Comparison of ENCODE assay signal across 10 cellular contexts in the genomic region with DNA sequence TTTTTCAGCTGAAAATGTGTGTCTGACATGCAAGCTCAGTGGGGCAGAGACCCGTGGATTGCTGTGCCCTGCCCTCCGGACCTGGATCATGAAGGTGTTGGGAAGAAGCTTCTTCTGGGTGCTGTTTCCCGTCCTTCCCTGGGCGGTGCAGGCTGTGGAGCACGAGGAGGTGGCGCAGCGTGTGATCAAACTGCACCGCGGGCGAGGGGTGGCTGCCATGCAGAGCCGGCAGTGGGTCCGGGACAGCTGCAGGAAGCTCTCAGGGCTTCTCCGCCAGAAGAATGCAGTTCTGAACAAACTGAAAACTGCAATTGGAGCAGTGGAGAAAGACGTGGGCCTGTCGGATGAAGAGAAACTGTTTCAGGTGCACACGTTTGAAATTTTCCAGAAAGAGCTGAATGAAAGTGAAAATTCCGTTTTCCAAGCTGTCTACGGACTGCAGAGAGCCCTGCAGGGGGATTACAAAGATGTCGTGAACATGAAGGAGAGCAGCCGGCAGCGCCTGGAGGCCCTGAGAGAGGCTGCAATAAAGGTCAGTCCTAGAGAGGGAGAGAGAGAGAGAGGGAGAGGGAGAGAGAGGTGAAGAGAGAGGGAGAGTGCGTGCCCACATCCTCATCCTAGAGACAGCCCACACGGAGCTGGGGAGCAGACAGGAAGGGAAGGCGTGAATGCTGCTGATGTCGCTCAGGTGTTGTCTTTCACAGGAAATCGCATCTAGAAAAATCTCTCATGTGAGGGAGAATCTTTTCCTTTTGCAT. TPM values are rescaled to one million over a fixed set of nuclear protein-coding genes. Genes with fewer than 3 reads are reported as not detected.
DNase-seq lines count a peak whose midpoint lies in the region; ATAC-seq, FAIRE-seq and TF ChIP-seq lines count a peak whose summit lies in the region.
"Had no signal": no experiment of that assay in that cellular context is flagged by ENCODE, and none has a peak within 500 bp of the region (broad histone marks: within the 10 kb centered on the region; RNA-seq: fewer than 3 reads in every experiment).

No MANE protein-coding gene starts in this region.

- 43% methylated on average over 26 of the region's 26 CpGs for WGBS in esophagus muscularis mucosa

- H3F3A ChIP-seq in Loucy (ENCODE audit: low read depth), result no peaks in the 10 kb centered on the region

- peaks cover 67% of the 10 kb centered on the region for H3K79me2 ChIP-seq in Loucy (ENCODE audit: insufficient read depth, low read length)

- H3K4me3 Mint-ChIP-seq in neural crest cell, result peak overlapping the region; percentile 7

- H3K4me3 ChIP-seq in Loucy (ENCODE audit: low read length, poor library complexity, severe bottlenecking) (peak overlapping the region; percentile 51), esophagus muscularis mucosa (peak overlapping the region; percentile 16 to 34 (median 20))

- peaks cover 4% of the 10 kb centered on the region for H3K36me3 Mint-ChIP-seq in neural crest cell (ENCODE audit: low read depth)

- H3K9me3 ChIP-seq in Loucy (ENCODE audit: insufficient read depth, low read depth, low read length), result no peaks in the 10 kb centered on the region
- H3K9me3 ChIP-seq in esophagus muscularis mucosa, result no peaks in the 10 kb centered on the region

- no peak for TF ChIP-seq EP300 in esophagus muscularis mucosa (IDR thresholded peaks at IDR 0.05)

- H3K9ac ChIP-seq in Loucy (ENCODE audit: low read depth, low read length, poor library complexity, severe bottlenecking), result peak overlapping the region; percentile 21

- no peak overlapping the region for H3K27ac Mint-ChIP-seq in neural crest cell (ENCODE audit: unreplicated experiment)

- peak overlapping the region; percentile 33 to 62 (median 54) for H3K27ac ChIP-seq in esophagus muscularis mucosa (replicated peaks in 1 of 4)

- H3K27me3 ChIP-seq in Loucy (ENCODE audit: insufficient read depth, low read length, poor library complexity, severe bottlenecking), result no peaks in the 10 kb centered on the region
- H3K27me3 ChIP-seq in esophagus muscularis mucosa, result no peaks in the 10 kb centered on the region

- no peaks in the 10 kb centered on the region for H3K9me2 ChIP-seq in Loucy (replicated peaks; ENCODE audit: low read depth, low read length)

- H3K36me3 ChIP-seq in Loucy (ENCODE audit: insufficient read depth, low read length), result peaks cover 26% of the 10 kb centered on the region
- peaks cover 27 to 62% (median 47%) of the 10 kb centered on the region in 4 donors for H3K36me3 ChIP-seq in esophagus muscularis mucosa

- DNase-seq in EH (ENCODE audit: low read depth) (peak; percentile 42), esophagus muscularis mucosa (ENCODE audit: extremely low spot score) (no peak), neural crest cell (ENCODE audit: low read depth, low spot score) (no peak), GM12891 (ENCODE audit: insufficient read length, low spot score) (no peak)
- DNase-seq: NCI-H1694; stimulated activated CD8-positive, alpha-beta memory T cell treated with anti-CD3 and anti-CD28 coated beads, Interleukin-4, amount 100 ng/mL, for 48 hours had no signal

- peaks cover 50% of the 10 kb centered on the region for H3K4me1 ChIP-seq in Loucy (ENCODE audit: insufficient read depth, low read length, poor library complexity, severe bottlenecking)
- H3K4me1 ChIP-seq in esophagus muscularis mucosa, result peaks cover 41 to 66% (median 61%) of the 10 kb centered on the region in 4 donors

- FAIRE-seq in GM12891 (lab: Jason Lieb, UNC), result no peak

- TF ChIP-seq POLR2A in esophagus muscularis mucosa (IDR thresholded peaks at IDR 0.05; ENCODE audit: low read depth) (no peak), GM12891 (IDR thresholded peaks at IDR 0.05; ENCODE audit: low read depth, low read length) (no peak)

- peaks cover 16% of the 10 kb centered on the region for H4K20me1 ChIP-seq in Loucy (ENCODE audit: insufficient read depth, low read length, poor library complexity, severe bottlenecking)

- ATAC-seq in HG03342 (IDR thresholded peaks at IDR 0.05; ENCODE audit: unreplicated experiment), result no peak
- ATAC-seq in HG02840 (IDR thresholded peaks at IDR 0.05; ENCODE audit: low FRiP score, unreplicated experiment), result no peak
- no peak for ATAC-seq in HG02938 (IDR thresholded peaks at IDR 0.05; ENCODE audit: unreplicated experiment)

- H3K27me3 Mint-ChIP-seq in neural crest cell (ENCODE audit: low read depth), result no peaks in the 10 kb centered on the region

- no peak overlapping the region for H2AFZ ChIP-seq in Loucy (ENCODE audit: low read length)

- H3K4me2 ChIP-seq in Loucy (ENCODE audit: low read depth, low read length, poor library complexity, severe bottlenecking), result peak overlapping the region; percentile 81

- H3K9me3 Mint-ChIP-seq in neural crest cell, result no peaks in the 10 kb centered on the region

- TF ChIP-seq CTCF in Loucy (conservative IDR thresholded peaks at IDR 0.05; ENCODE audit: low read length) (no peak), esophagus muscularis mucosa (IDR thresholded peaks at IDR 0.05) (no peak), neural crest cell (conservative IDR thresholded peaks at IDR 0.05) (no peak)

- H3K4me1 Mint-ChIP-seq in neural crest cell, result peaks cover 38% of the 10 kb centered on the region

- intact Hi-C loops in esophagus muscularis mucosa (cut with DNase I), result no loop called here

TF ChIP-seq in GM12891, 5 proteins besides CTCF, POLR2A, EP300 and RAD21:
- no peak for TF ChIP-seq PAX5 (IDR thresholded peaks at IDR 0.05; ENCODE audit: insufficient read depth, low read length, severe bottlenecking)
- no peak for TF ChIP-seq POU2F2 (IDR thresholded peaks at IDR 0.05; ENCODE audit: low read depth, low read length)
- no peak for TF ChIP-seq SPI1 (IDR thresholded peaks at IDR 0.05; ENCODE audit: low read depth, low read length)
- no peak for TF ChIP-seq POLR2AphosphoS5 (IDR thresholded peaks at IDR 0.05; ENCODE audit: low read depth, low read length)
- no peak for TF ChIP-seq TAF1 (IDR thresholded peaks at IDR 0.05; ENCODE audit: low read depth, low read length)

RNA-seq across cellular contexts. Expression of a gene that starts 5.2 kb away (rescaled TPM):
- total RNA-seq in esophagus muscularis mucosa (10 to 100 TPM; 13.6 to 32.5 (median 24.5) TPM), neural crest cell (32.1 and 33.9 TPM in 2 replicates)
- 5.4 TPM for polyA plus RNA-seq in GM12891 (2012; ENCODE audit: low read depth, missing spikeins)

RNA-seq across cellular contexts. Expression of a gene that starts 42.4 kb away (rescaled TPM):
- total RNA-seq in esophagus muscularis mucosa (10 to 100 TPM in 2 of 4 donors, 1 to 10 TPM in 2; 6.9 to 26.2 (median 11.0) TPM), neural crest cell (2.8 TPM in 2 replicates)
- 2.2 TPM for polyA plus RNA-seq in GM12891 (2012; ENCODE audit: low read depth, missing spikeins)
